Comparison of ENCODE assay signal across 8 cellular contexts in genomic region chr17:69325518-69326301, GRCh38. TPM values are rescaled to one million over a fixed set of nuclear protein-coding genes. Genes with fewer than 3 reads are reported as not detected.
A peak's percentile ranks its signal among the peaks of the same experiment; 100 is the strongest.
DNase-seq lines count a peak whose midpoint lies in the region; ATAC-seq and TF ChIP-seq lines count a peak whose summit lies in the region.

No MANE protein-coding gene starts in this region.

- H3K36me3 Mint-ChIP-seq in activated T-cell treated with anti-CD3 and anti-CD28 coated beads, Interleukin-2, amount 50 U/mL, for 24 hours (ENCODE audit: low read depth) = peaks cover 17% of the 10 kb centered on the region
- H3K36me3 Mint-ChIP-seq in activated naive CD8-positive, alpha-beta T cell treated with anti-CD3 and anti-CD28 coated beads, Interleukin-2, amount 10 ng/mL, durations not matched to agents 7 days and 5 days = peaks cover 5% of the 10 kb centered on the region

- POLR2A ChIA-PET in activated naive CD8-positive, alpha-beta T cell treated with anti-CD3 and anti-CD28 coated beads, Interleukin-2, amount 10 ng/mL, durations not matched to agents 7 days and 5 days (lab: Charles Lee) = interaction anchor here (1.4 kb wide), 1 partner anchor 89 kb away, joined by 5 read pairs; the partner anchor contains the start of gene MAP2K6

- TF ChIP-seq EP300 in tibial nerve (IDR thresholded peaks at IDR 0.05) = no peak

- no peaks in the 10 kb centered on the region for H3K9me3 ChIP-seq in tibial nerve

- TF ChIP-seq POLR2A in tibial nerve (IDR thresholded peaks at IDR 0.05) = no peak

- H3K4me1 Mint-ChIP-seq in activated T-cell treated with anti-CD3 and anti-CD28 coated beads, Interleukin-2, amount 50 U/mL, for 24 hours (ENCODE audit: low read depth) = peaks cover 59% of the 10 kb centered on the region
- H3K4me1 Mint-ChIP-seq in activated naive CD8-positive, alpha-beta T cell treated with anti-CD3 and anti-CD28 coated beads, Interleukin-2, amount 10 ng/mL, durations not matched to agents 7 days and 5 days = peaks cover 19% of the 10 kb centered on the region

- H3K36me3 ChIP-seq in kidney epithelial cell (ENCODE audit: control insufficient read depth, insufficient read depth, low read length) (no peaks in the 10 kb centered on the region), tibial nerve (peaks cover 0 to 5% (median 0%) of the 10 kb centered on the region in 3 donors)

- no peak for DNase-seq in activated T-cell treated with anti-CD3 and anti-CD28 coated beads, Interleukin-2, amount 50 U/mL, for 24 hours
- DNase-seq in activated T-cell treated with anti-CD3 and anti-CD28 coated beads, Interleukin-2, amount 50 U/mL, for 48 hours = no peak
- DNase-seq in activated naive CD8-positive, alpha-beta T cell treated with anti-CD3 and anti-CD28 coated beads, Interleukin-2, amount 10 ng/mL, durations not matched to agents 7 days and 5 days = no peak
- DNase-seq in kidney epithelial cell (ENCODE audit: low read depth) (no peak), tibial nerve (ENCODE audit: low spot score in 2 of 2) (no peak), GM10266 (ENCODE audit: extremely low spot score) (no peak), NCI-H2029 treated with DMSO at 0.1 percent for 48 hours (lab: John Stamatoyannopoulos, UW) (no peak)

- 67 to 69% methylated on average over 12 of the region's 12 CpGs for WGBS in tibial nerve, 2 donors

- H3K4me3 Mint-ChIP-seq in activated T-cell treated with anti-CD3 and anti-CD28 coated beads, Interleukin-2, amount 50 U/mL, for 24 hours = peak overlapping the region; percentile 97
- H3K4me3 Mint-ChIP-seq in activated naive CD8-positive, alpha-beta T cell treated with anti-CD3 and anti-CD28 coated beads, Interleukin-2, amount 10 ng/mL, durations not matched to agents 7 days and 5 days = peak overlapping the region; percentile 95

- H3K27me3 ChIP-seq in kidney epithelial cell (ENCODE audit: control insufficient read depth, insufficient read depth, low read length) = no peaks in the 10 kb centered on the region
- no peaks in the 10 kb centered on the region for H3K27me3 ChIP-seq in tibial nerve

- H3K4me3 ChIP-seq in kidney epithelial cell (ENCODE audit: low read depth, low read length) (peak overlapping the region; percentile 78), tibial nerve (peak overlapping the region; percentile 69 to 88 (median 76))

- H3K27me3 Mint-ChIP-seq in activated T-cell treated with anti-CD3 and anti-CD28 coated beads, Interleukin-2, amount 50 U/mL, for 24 hours = peaks cover 2% of the 10 kb centered on the region
- H3K27me3 Mint-ChIP-seq in activated naive CD8-positive, alpha-beta T cell treated with anti-CD3 and anti-CD28 coated beads, Interleukin-2, amount 10 ng/mL, durations not matched to agents 7 days and 5 days = peaks cover 6% of the 10 kb centered on the region

- peaks cover 0 to 18% (median 14%) of the 10 kb centered on the region in 4 donors for H3K4me1 ChIP-seq in tibial nerve

- TF ChIP-seq CTCF in kidney epithelial cell (IDR thresholded peaks at IDR 0.05; ENCODE audit: insufficient read depth, low read length, poor library complexity, severe bottlenecking) (no peak), tibial nerve (IDR thresholded peaks at IDR 0.05) (no peak), GM10266 (IDR thresholded peaks at IDR 0.05; ENCODE audit: control insufficient read depth, insufficient read depth, low read depth, missing control alignments) (no peak)

- H3K27ac Mint-ChIP-seq in activated T-cell treated with anti-CD3 and anti-CD28 coated beads, Interleukin-2, amount 50 U/mL, for 24 hours = peak overlapping the region; percentile 70
- H3K27ac Mint-ChIP-seq in activated naive CD8-positive, alpha-beta T cell treated with anti-CD3 and anti-CD28 coated beads, Interleukin-2, amount 10 ng/mL, durations not matched to agents 7 days and 5 days = no peak overlapping the region

- no peak for ATAC-seq in activated naive CD8-positive, alpha-beta T cell treated with anti-CD3 and anti-CD28 coated beads, Interleukin-2, amount 10 ng/mL, durations not matched to agents 7 days and 5 days (ENCODE audit: low read depth)
- ATAC-seq in HG03159 (IDR thresholded peaks at IDR 0.05; ENCODE audit: unreplicated experiment) = no peak

- H3K9me3 Mint-ChIP-seq in activated T-cell treated with anti-CD3 and anti-CD28 coated beads, Interleukin-2, amount 50 U/mL, for 24 hours = peaks cover 6% of the 10 kb centered on the region
- H3K9me3 Mint-ChIP-seq in activated naive CD8-positive, alpha-beta T cell treated with anti-CD3 and anti-CD28 coated beads, Interleukin-2, amount 10 ng/mL, durations not matched to agents 7 days and 5 days = no peaks in the 10 kb centered on the region

- H3K27ac ChIP-seq in tibial nerve = peak overlapping the region; percentile 66 to 90 (median 86)

RNA-seq across cellular contexts. Expression of gene ABCA5, which starts 1.2 kb away (rescaled TPM):
- 10 to 100 TPM; 22.6 to 26.7 TPM for total RNA-seq in activated naive CD8-positive, alpha-beta T cell treated with anti-CD3 and anti-CD28 coated beads, Interleukin-2, amount 10 ng/mL, durations not matched to agents 7 days and 5 days
- total RNA-seq in kidney epithelial cell (4.2 and 5.5 TPM in 2 replicates), tibial nerve (10 to 100 TPM; 37.5 to 79.0 (median 58.2) TPM)
